Comparison of ENCODE assay signal across 16 cellular contexts in genomic region chr11:76071090-76071489, GRCh38.
"Had no signal": no experiment of that assay in that cellular context is flagged by ENCODE, and none has a peak within 500 bp of the region (broad histone marks: within the 10 kb centered on the region; RNA-seq: fewer than 3 reads in every experiment).

No MANE protein-coding gene starts in this region.

- H3K27ac ChIP-seq: ascending aorta, gastrocnemius medialis, left ventricle myocardium inferior, parathyroid adenoma, WERI-Rb-1 had no signal

- H3K4me3 ChIP-seq: ascending aorta, gastrocnemius medialis, left ventricle myocardium inferior had no signal

- H3K36me3 ChIP-seq: gastrocnemius medialis had no signal

- FAIRE-seq: bronchial epithelial cell had no signal

- H3K27me3 ChIP-seq: ascending aorta, gastrocnemius medialis had no signal

- DNase-seq: activated CD4-positive, alpha-beta T cell treated with anti-CD3 and anti-CD28 coated beads, Interleukin-2, amount 50 U/mL, for 48 hours; activated gamma-delta T cell; cerebellar nuclear complex; cortex of kidney; effector CD8-positive, alpha-beta T cell; gastrocnemius medialis; head of caudate nucleus; left ventricle myocardium inferior; mesenchymal stem cell; naive thymus-derived CD8-positive, alpha-beta T cell; stimulated activated CD4-positive, alpha-beta T cell treated with anti-CD3 and anti-CD28 coated beads, Interleukin-4, amount 100 ng/mL, for 4 hours; stimulated activated naive CD4-positive, alpha-beta T cell; WERI-Rb-1 had no signal

- H3K9me3 ChIP-seq: ascending aorta, gastrocnemius medialis, left ventricle myocardium inferior had no signal
